Comparison of ENCODE assay signal across 1 cellular context in the genomic region with DNA sequence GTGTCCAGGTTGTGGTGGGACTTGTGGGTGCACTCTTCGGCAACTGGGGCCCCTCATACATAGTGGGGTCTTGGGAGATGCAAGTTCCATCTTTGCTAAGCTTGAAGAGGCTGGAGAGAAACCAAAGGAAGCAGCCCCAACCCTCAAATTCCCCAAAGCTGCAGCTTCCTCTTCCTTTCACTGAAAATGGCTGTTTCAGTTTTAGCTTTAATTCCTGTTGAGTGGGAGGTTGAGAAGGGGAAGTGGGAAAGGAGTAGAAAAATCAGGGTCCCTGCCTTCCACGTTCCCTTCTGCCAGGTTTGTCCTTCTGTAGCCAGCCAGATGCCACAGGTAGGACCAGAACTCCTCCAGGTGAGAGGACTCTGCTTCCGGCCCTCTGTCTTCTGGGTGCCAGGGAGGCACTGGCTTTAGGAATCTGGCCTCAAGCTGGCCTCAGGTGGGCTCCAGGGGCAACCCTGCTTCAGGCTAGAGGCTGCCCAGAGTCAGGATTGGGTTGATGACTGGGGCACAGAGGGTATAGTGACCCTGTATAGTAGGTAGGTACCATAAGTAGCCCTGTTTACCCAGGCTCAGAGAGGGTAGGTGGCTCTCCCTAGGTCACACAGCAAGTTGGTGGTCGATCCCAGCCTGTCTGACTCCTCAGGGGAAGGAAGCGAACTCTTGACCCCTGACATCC.
TF ChIP-seq lines count a peak whose summit lies in the region.

No MANE protein-coding gene starts in this region.

TF ChIP-seq in endothelial cell of umbilical vein, 7 proteins besides CTCF, POLR2A, EP300 and RAD21:
- TF ChIP-seq JUN (IDR thresholded peaks at IDR 0.05; ENCODE audit: borderline replicate concordance, insufficient read depth, insufficient read length, low read depth) (no peak), POLR2AphosphoS5 (IDR thresholded peaks at IDR 0.05; ENCODE audit: insufficient read depth, low read depth, low read length) (peak; percentile 38)
